8 cellular contexts compared by ENCODE assay signal in the genomic region with DNA sequence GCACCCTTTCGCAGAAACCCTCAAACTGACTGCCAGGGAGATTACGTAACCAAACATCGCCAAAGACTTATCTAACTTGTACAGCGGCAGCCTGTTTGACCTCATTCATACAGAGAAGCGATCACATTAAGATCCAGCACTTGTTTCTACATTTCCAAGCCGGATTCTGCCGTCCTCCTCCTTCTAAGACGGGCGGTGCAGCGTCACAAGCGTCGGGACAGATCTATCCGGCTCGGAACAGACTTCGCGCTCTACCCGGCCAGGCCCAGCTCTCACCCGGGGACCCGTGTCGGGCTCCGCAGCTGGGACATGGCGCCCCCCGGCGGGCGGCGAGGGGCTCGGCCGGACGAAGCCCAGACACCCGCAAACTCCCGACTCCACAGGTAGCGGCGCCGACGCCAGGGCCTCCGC. TPM values are rescaled to one million over a fixed set of nuclear protein-coding genes. Genes with fewer than 3 reads are reported as not detected.
DNase-seq lines count a peak whose midpoint lies in the region; ATAC-seq and TF ChIP-seq lines count a peak whose summit lies in the region.

No MANE protein-coding gene starts in this region.

- TF ChIP-seq CTCF in GM12875 (IDR thresholded peaks at IDR 0.05; ENCODE audit: borderline replicate concordance, insufficient read depth, low read depth, low read length) (peak; percentile 91), ascending aorta (IDR thresholded peaks at IDR 0.05) (peak; percentile 89 to 98 (median 92)), hepatocyte (IDR thresholded peaks at IDR 0.05; ENCODE audit: poor library complexity) (peak; percentile 90)

- whole genome bisulfite sequencing in hepatocyte (ENCODE audit: low lambda C conversion rate, missing lambda C conversion rate), result under 1% methylated on average over 31 of the region's 36 CpGs
- whole genome bisulfite sequencing in aorta, 2 donors, result 0% methylated on average over 36 of the region's 36 CpGs

- H3K27me3 Mint-ChIP-seq in T-helper 17 cell, result no peaks in the 10 kb centered on the region

- ATAC-seq in HG02678 (IDR thresholded peaks at IDR 0.05; ENCODE audit: unreplicated experiment) (peak; percentile 62), T-helper 17 cell (peak; percentile 58), aorta (ENCODE audit: low FRiP score) (peak; percentile 91)

- H3K9me3 ChIP-seq in T-helper 17 cell (ENCODE audit: control insufficient read depth, low read length, poor library complexity, severe bottlenecking) (no peaks in the 10 kb centered on the region), ascending aorta (no peaks in the 10 kb centered on the region), hepatocyte (ENCODE audit: low read depth) (no peaks in the 10 kb centered on the region), aorta (ENCODE audit: control insufficient read depth, low read length) (no peaks in the 10 kb centered on the region)

- H3K4me1 ChIP-seq in ascending aorta (peaks cover 3 to 17% of the 10 kb centered on the region in 2 donors), hepatocyte (ENCODE audit: insufficient read depth) (peaks cover 4% of the 10 kb centered on the region), aorta (ENCODE audit: control insufficient read depth in 1 of 2, insufficient read depth in 2 of 2, low read length in 2 of 2) (no peaks in the 10 kb centered on the region)

- peaks cover 37% of the 10 kb centered on the region for H4K20me1 ChIP-seq in hepatocyte (ENCODE audit: insufficient read depth, poor library complexity, severe bottlenecking)

- intact Hi-C loops in ascending aorta (cut with DNase I) (loop anchor here (1.0 to 5.0 kb wide), 3 partner anchors 140 to 273 kb away; partner anchors contain the start of gene TMED4), aorta (cut with DNase I) (loop anchor here (1.0 to 10.0 kb wide), 4 partner anchors 50 to 265 kb away; partner anchors contain the start of genes PPIA (in 1 of the 2) and TMED4 (in 1 of the 2))

- H3K27me3 ChIP-seq in ascending aorta, result no peaks in the 10 kb centered on the region
- H3K27me3 ChIP-seq in hepatocyte, result no peaks in the 10 kb centered on the region
- H3K27me3 ChIP-seq in aorta (ENCODE audit: control insufficient read depth in 1 of 2, insufficient read depth in 2 of 2, low read length in 1 of 2), result no peaks in the 10 kb centered on the region

- H3K9me2 ChIP-seq in hepatocyte (replicated peaks; ENCODE audit: insufficient read depth), result no peaks in the 10 kb centered on the region

- H3K27ac ChIP-seq in ascending aorta, result peak overlapping the region; percentile 91 to 94
- peak overlapping the region; percentile 89 for H3K27ac ChIP-seq in hepatocyte
- H3K27ac ChIP-seq in aorta (ENCODE audit: low read depth in 1 of 2, low read length in 2 of 2), result peak overlapping the region; percentile 72 to 96

- peak overlapping the region; percentile 98 for H3K27ac Mint-ChIP-seq in T-helper 17 cell

- peaks cover 28% of the 10 kb centered on the region for H3K4me1 Mint-ChIP-seq in T-helper 17 cell

- H3K4me3 ChIP-seq in GM12875 (ENCODE audit: low read depth, low read length), result peak overlapping the region; percentile 87
- peak overlapping the region; percentile 68 to 87 for H3K4me3 ChIP-seq in ascending aorta
- H3K4me3 ChIP-seq in hepatocyte, result peak overlapping the region; percentile 58
- peak overlapping the region; percentile 51 to 85 for H3K4me3 ChIP-seq in aorta (ENCODE audit: low read length in 2 of 2)

- peak overlapping the region; percentile 96 for H3K4me3 Mint-ChIP-seq in T-helper 17 cell

- peaks cover 2% of the 10 kb centered on the region for H3K36me3 Mint-ChIP-seq in T-helper 17 cell (ENCODE audit: low read depth)

- H3K36me3 ChIP-seq in ascending aorta, result peaks cover 0 to 3% of the 10 kb centered on the region in 2 donors
- H3K36me3 ChIP-seq in hepatocyte (replicated peaks; ENCODE audit: insufficient read depth, low read depth), result no peaks in the 10 kb centered on the region
- H3K36me3 ChIP-seq in aorta (ENCODE audit: control insufficient read depth in 1 of 2, insufficient read depth in 2 of 2, low read length in 1 of 2), result no peaks in the 10 kb centered on the region

- peak overlapping the region; percentile 68 for H2AFZ ChIP-seq in hepatocyte

- H3K79me2 ChIP-seq in hepatocyte, result peaks cover 46% of the 10 kb centered on the region

- peak overlapping the region; percentile 84 for H3K4me2 ChIP-seq in hepatocyte

- DNase-seq in NCI-H1092 (lab: John Stamatoyannopoulos, UW) (peak; percentile 87), T-helper 17 cell (peak; percentile 70 to 83 (median 74)), ascending aorta (ENCODE audit: low spot score in 2 of 2) (peak; percentile 53 to 92), hepatocyte (ENCODE audit: low spot score) (peak; percentile 93), renal cortical epithelial cell (ENCODE audit: low read depth) (peak; percentile 68), aorta (peak; percentile 94 to 96)

RNA-seq across cellular contexts. Expression of gene H2AZ2, which starts 0.4 kb away (rescaled TPM):
- 100 to 1,000 TPM; 173 to 185 TPM for total RNA-seq in T-helper 17 cell
- total RNA-seq in ascending aorta, result 128 TPM
- total RNA-seq in hepatocyte, result 176 and 178 TPM in 2 replicates
- 132 and 138 TPM in 2 replicates for polyA plus RNA-seq in hepatocyte
- total RNA-seq in renal cortical epithelial cell, result 145 and 168 TPM in 2 replicates
- 100 to 1,000 TPM; 129 to 139 TPM for total RNA-seq in aorta
- 100 to 1,000 TPM in 1 of 2 donors, 10 to 100 TPM in 1; 95.1 to 102 TPM for polyA plus RNA-seq in aorta

RNA-seq across cellular contexts. Expression of gene PURB, which starts 37.8 kb away (rescaled TPM):
- 10 to 100 TPM; 21.4 to 27.6 TPM for total RNA-seq in T-helper 17 cell
- 19.1 TPM for total RNA-seq in ascending aorta
- total RNA-seq in hepatocyte, result 21.4 and 25.5 TPM in 2 replicates
- polyA plus RNA-seq in hepatocyte, result 3.2 and 3.5 TPM in 2 replicates
- 20.7 and 35.6 TPM in 2 replicates for total RNA-seq in renal cortical epithelial cell
- total RNA-seq in aorta, result 10 to 100 TPM; 26.4 to 33.9 TPM
- polyA plus RNA-seq in aorta, result 1 to 10 TPM; 7.9 to 8.8 TPM

RNA-seq across cellular contexts. Expression of gene PPIA, which starts 51.0 kb away (rescaled TPM):
- total RNA-seq in T-helper 17 cell (100 to 1,000 TPM; 691 to 692 TPM), ascending aorta (945 TPM), hepatocyte (2,189 and 2,465 TPM in 2 replicates), renal cortical epithelial cell (2,537 and 3,633 TPM in 2 replicates), aorta (100 to 1,000 TPM; 729 to 835 TPM)
- polyA plus RNA-seq in hepatocyte (2,123 and 2,231 TPM in 2 replicates), aorta (1,000 to 10,000 TPM; 1,703 to 2,385 TPM)

Comparison
In these comparisons a context has a peak if more than half of its experiments do, and no peak if none do; other contexts are left out.
1. Peak in every context shown above with its lines: DNase-seq, ATAC-seq, H3K4me3 ChIP-seq and H3K27ac ChIP-seq.